In genomic region chr11:66593303-66593635, GRCh38 we compare ENCODE assay signal across 8 cellular contexts. TPM values are rescaled to one million over a fixed set of nuclear protein-coding genes. Genes with fewer than 3 reads are reported as not detected.
A peak's percentile ranks its signal among the peaks of the same experiment; 100 is the strongest.
DNase-seq lines count a peak whose midpoint lies in the region; ATAC-seq, FAIRE-seq and TF ChIP-seq lines count a peak whose summit lies in the region.

No MANE protein-coding gene starts in this region.

- H3K4me3 Mint-ChIP-seq in activated naive CD8-positive, alpha-beta T cell treated with anti-CD3 and anti-CD28 coated beads for 36 hours, result peak overlapping the region; percentile 100

- no peaks in the 10 kb centered on the region for H3K9me3 Mint-ChIP-seq in activated naive CD8-positive, alpha-beta T cell treated with anti-CD3 and anti-CD28 coated beads for 36 hours

- peaks cover 3% of the 10 kb centered on the region for H3K36me3 Mint-ChIP-seq in activated naive CD8-positive, alpha-beta T cell treated with anti-CD3 and anti-CD28 coated beads for 36 hours

- H3K4me1 Mint-ChIP-seq in activated naive CD8-positive, alpha-beta T cell treated with anti-CD3 and anti-CD28 coated beads for 36 hours, result peaks cover 23% of the 10 kb centered on the region

- WGBS in testis, 2 donors, result 3 to 7% methylated on average over 11 to 12 of the region's 12 CpGs

- no peak for FAIRE-seq in keratinocyte (lab: Jason Lieb, UNC)

- H3K27me3 ChIP-seq in keratinocyte (ENCODE audit: control insufficient read depth, extremely low read depth, insufficient read depth, low read length) (no peaks in the 10 kb centered on the region), testis (no peaks in the 10 kb centered on the region)

- H4K20me1 ChIP-seq in keratinocyte (ENCODE audit: control insufficient read depth, extremely low read depth, insufficient read depth, low read length), result no peaks in the 10 kb centered on the region

- H3K4me3 ChIP-seq in keratinocyte (ENCODE audit: control insufficient read depth in 2 of 3, extremely low read depth in 1 of 3, insufficient read depth in 2 of 3, low read depth in 1 of 3, low read length in 3 of 3), result peak overlapping the region; percentile 70 to 81 (median 76)
- H3K4me3 ChIP-seq in testis, result peak overlapping the region; percentile 58 to 71

- H3K4me2 ChIP-seq in keratinocyte (ENCODE audit: control insufficient read depth, extremely low read depth, insufficient read depth, low read depth, low read length), result peak overlapping the region; percentile 99

- no peaks in the 10 kb centered on the region for H3K36me3 ChIP-seq in keratinocyte (ENCODE audit: control insufficient read depth in 2 of 2, extremely low read depth in 1 of 2, insufficient read depth in 2 of 2, low read length in 2 of 2)
- no peaks in the 10 kb centered on the region for H3K36me3 ChIP-seq in testis (ENCODE audit: low read depth, missing control alignments)

- H3K9me3 ChIP-seq in keratinocyte (ENCODE audit: control insufficient read depth, low read depth, low read length) (no peaks in the 10 kb centered on the region), testis (no peaks in the 10 kb centered on the region)

- DNase-seq in COLO668 (lab: John Stamatoyannopoulos, UW; ENCODE audit: unreplicated experiment) (peak; percentile 6), keratinocyte (ENCODE audit: low read depth, low spot score) (no peak), testis (no peak), NCI-H2029 treated with DMSO at 0.1 percent for 48 hours (lab: John Stamatoyannopoulos, UW) (no peak), SKM-1 treated with dmso at 0.1 percent for 144 hours (lab: John Stamatoyannopoulos, UW; ENCODE audit: unreplicated experiment) (no peak)
- DNase-seq in activated naive CD8-positive, alpha-beta T cell treated with anti-CD3 and anti-CD28 coated beads for 36 hours, result no peak

- peaks cover 6% of the 10 kb centered on the region for H3K79me2 ChIP-seq in keratinocyte (ENCODE audit: control insufficient read depth, insufficient read depth, low read length)

- H3K4me1 ChIP-seq in keratinocyte (ENCODE audit: control insufficient read depth, extremely low read depth, insufficient read depth, low read length) (peaks cover 11% of the 10 kb centered on the region), testis (peaks cover 24% of the 10 kb centered on the region)

- peak overlapping the region; percentile 97 for H3K27ac Mint-ChIP-seq in activated naive CD8-positive, alpha-beta T cell treated with anti-CD3 and anti-CD28 coated beads for 36 hours

- H3K27me3 Mint-ChIP-seq in activated naive CD8-positive, alpha-beta T cell treated with anti-CD3 and anti-CD28 coated beads for 36 hours, result no peaks in the 10 kb centered on the region

- H2AFZ ChIP-seq in keratinocyte (ENCODE audit: control insufficient read depth, low read length), result peak overlapping the region; percentile 98

- ATAC-seq in HG02798 (IDR thresholded peaks at IDR 0.05; ENCODE audit: poor library complexity, unreplicated experiment), result peak; percentile 22
- no peak for ATAC-seq in GM19463 (IDR thresholded peaks at IDR 0.05; ENCODE audit: unreplicated experiment)

- dilution Hi-C loops in keratinocyte (cut with MboI; ENCODE audit: extremely low pct_ligation_motif_present, low sequenced_read_pairs), result no loop called here

- intact Hi-C loops in testis (cut with DNase I; ENCODE audit: low total_unique reads), result no loop called here

- H3K27ac ChIP-seq in keratinocyte (ENCODE audit: control insufficient read depth, insufficient read depth, low read length) (peak overlapping the region; percentile 63), testis (peak overlapping the region; percentile 71 to 84)

- H3K9ac ChIP-seq in keratinocyte (ENCODE audit: control insufficient read depth, extremely low read depth, insufficient read depth, low read length), result peak overlapping the region; percentile 82

- no peaks in the 10 kb centered on the region for H3K9me1 ChIP-seq in keratinocyte (ENCODE audit: control insufficient read depth, extremely low read depth, insufficient read depth, low read length)

- no peak for TF ChIP-seq CTCF in keratinocyte (optimal IDR thresholded peaks at IDR 0.05 in 1 of 3, IDR thresholded peaks at IDR 0.05 in 1 of 3, conservative IDR thresholded peaks at IDR 0.05 in 1 of 3; ENCODE audit: extremely low read depth in 1 of 3, insufficient read depth in 2 of 3, low read length in 3 of 3)
- TF ChIP-seq CTCF in testis (IDR thresholded peaks at IDR 0.05), result no peak

- no peak for TF ChIP-seq POLR2A in testis (IDR thresholded peaks at IDR 0.05)

RNA-seq across cellular contexts. Expression of gene CCS, which starts 0.3 kb away (rescaled TPM):
- 10 to 100 TPM; 19.7 to 20.9 TPM for total RNA-seq in activated naive CD8-positive, alpha-beta T cell treated with anti-CD3 and anti-CD28 coated beads for 36 hours
- polyA plus RNA-seq in keratinocyte, result 17.6 to 22.7 TPM (median 21.3 TPM) in 3 replicates
- polyA plus RNA-seq in keratinocyte (2011; ENCODE audit: low read depth), result 7.2 TPM
- polyA plus RNA-seq in keratinocyte (2011; cell fraction: cytosol; rRNA removed), result 5.1 and 12.3 TPM in 2 replicates
- 62.8 and 75.2 TPM in 2 replicates for polyA plus RNA-seq in keratinocyte (2011; cell fraction: nucleus; rRNA removed)
- 24.7 and 24.9 TPM in 2 replicates for polyA plus RNA-seq in keratinocyte (2012; ENCODE audit: low replicate concordance)
- 8.9 to 16.4 TPM (median 11.1 TPM) in 3 replicates for polyA minus RNA-seq in keratinocyte
- 17.5 TPM for polyA minus RNA-seq in keratinocyte (2011; cell fraction: cytosol; rRNA and poly(A)+ RNA removed)
- polyA minus RNA-seq in keratinocyte (2011; cell fraction: nucleus; rRNA and poly(A)+ RNA removed), result 14.7 and 16.8 TPM in 2 replicates
- total RNA-seq in testis, result 10 to 100 TPM; 70.7 to 83.2 TPM
- 67.5 TPM for polyA plus RNA-seq in testis (ENCODE audit: insufficient read depth, low read depth, low replicate concordance)

RNA-seq across cellular contexts. Expression of gene CCDC87, which starts 0.4 kb away (rescaled TPM):
- under 1 TPM; 0.16 to 0.23 TPM for total RNA-seq in activated naive CD8-positive, alpha-beta T cell treated with anti-CD3 and anti-CD28 coated beads for 36 hours
- polyA plus RNA-seq in keratinocyte, result 0.04 to 0.09 TPM (median 0.07 TPM) in 3 replicates
- not detected for polyA plus RNA-seq in keratinocyte (2011; ENCODE audit: low read depth)
- 0.02 and 0.05 TPM in 2 replicates for polyA plus RNA-seq in keratinocyte (2011; cell fraction: cytosol; rRNA removed)
- 0.12 and 0.15 TPM in 2 replicates for polyA plus RNA-seq in keratinocyte (2011; cell fraction: nucleus; rRNA removed)
- 0.07 and 0.11 TPM in 2 replicates for polyA plus RNA-seq in keratinocyte (2012; ENCODE audit: low replicate concordance)
- polyA minus RNA-seq in keratinocyte, result 0.10 to 0.13 TPM (median 0.10 TPM) in 3 replicates
- polyA minus RNA-seq in keratinocyte (2011; cell fraction: cytosol; rRNA and poly(A)+ RNA removed), result not detected
- polyA minus RNA-seq in keratinocyte (2011; cell fraction: nucleus; rRNA and poly(A)+ RNA removed), result not detected in 2 replicates
- total RNA-seq in testis, result 10 to 100 TPM; 14.4 to 26.3 TPM
- 37.2 TPM for polyA plus RNA-seq in testis (ENCODE audit: insufficient read depth, low read depth, low replicate concordance)

RNA-seq across cellular contexts. Expression of gene RBM14, which starts 23.2 kb away (rescaled TPM):
- total RNA-seq in activated naive CD8-positive, alpha-beta T cell treated with anti-CD3 and anti-CD28 coated beads for 36 hours, result 100 to 1,000 TPM; 157 to 162 TPM
- polyA plus RNA-seq in keratinocyte (10.5 to 23.8 TPM (median 16.6 TPM) in 3 replicates), testis (ENCODE audit: insufficient read depth, low read depth, low replicate concordance) (85.2 TPM)
- polyA plus RNA-seq in keratinocyte (2011; ENCODE audit: low read depth), result 11.9 TPM
- 12.8 and 13.9 TPM in 2 replicates for polyA plus RNA-seq in keratinocyte (2011; cell fraction: cytosol; rRNA removed)
- polyA plus RNA-seq in keratinocyte (2011; cell fraction: nucleus; rRNA removed), result 20.6 and 27.5 TPM in 2 replicates
- polyA plus RNA-seq in keratinocyte (2012; ENCODE audit: low replicate concordance), result 24.1 and 40.8 TPM in 2 replicates
- polyA minus RNA-seq in keratinocyte, result 16.0 to 47.8 TPM (median 22.0 TPM) in 3 replicates
- polyA minus RNA-seq in keratinocyte (2011; cell fraction: cytosol; rRNA and poly(A)+ RNA removed), result 33.2 TPM
- polyA minus RNA-seq in keratinocyte (2011; cell fraction: nucleus; rRNA and poly(A)+ RNA removed), result 28.2 and 29.7 TPM in 2 replicates
- total RNA-seq in testis, result 100 to 1,000 TPM; 146 to 149 TPM

RNA-seq across cellular contexts. Expression of gene CTSF, which starts 24.9 kb away (rescaled TPM):
- total RNA-seq in activated naive CD8-positive, alpha-beta T cell treated with anti-CD3 and anti-CD28 coated beads for 36 hours, result 1 to 10 TPM; 1.2 to 1.4 TPM
- polyA plus RNA-seq in keratinocyte, result 3.2 to 5.8 TPM (median 3.3 TPM) in 3 replicates
- 9.9 TPM for polyA plus RNA-seq in keratinocyte (2011; ENCODE audit: low read depth)
- polyA plus RNA-seq in keratinocyte (2011; cell fraction: cytosol; rRNA removed), result 2.0 and 3.1 TPM in 2 replicates
- 9.6 and 11.1 TPM in 2 replicates for polyA plus RNA-seq in keratinocyte (2011; cell fraction: nucleus; rRNA removed)
- 3.0 and 3.9 TPM in 2 replicates for polyA plus RNA-seq in keratinocyte (2012; ENCODE audit: low replicate concordance)
- 0.49 to 3.9 TPM (median 2.3 TPM) in 3 replicates for polyA minus RNA-seq in keratinocyte
- 4.0 TPM for polyA minus RNA-seq in keratinocyte (2011; cell fraction: cytosol; rRNA and poly(A)+ RNA removed)
- polyA minus RNA-seq in keratinocyte (2011; cell fraction: nucleus; rRNA and poly(A)+ RNA removed), result 3.7 and 4.3 TPM in 2 replicates
- total RNA-seq in testis, result 100 to 1,000 TPM; 125 to 164 TPM
- polyA plus RNA-seq in testis (ENCODE audit: insufficient read depth, low read depth, low replicate concordance), result 242 TPM

RNA-seq across cellular contexts. Expression of gene RBM4, which starts 45.2 kb away (rescaled TPM):
- total RNA-seq in activated naive CD8-positive, alpha-beta T cell treated with anti-CD3 and anti-CD28 coated beads for 36 hours, result 100 to 1,000 TPM; 134 to 140 TPM
- polyA plus RNA-seq in keratinocyte, result 153 to 190 TPM (median 171 TPM) in 3 replicates
- 79.4 TPM for polyA plus RNA-seq in keratinocyte (2011; ENCODE audit: low read depth)
- polyA plus RNA-seq in keratinocyte (2011; cell fraction: cytosol; rRNA removed), result 129 and 150 TPM in 2 replicates
- 125 and 145 TPM in 2 replicates for polyA plus RNA-seq in keratinocyte (2011; cell fraction: nucleus; rRNA removed)
- polyA plus RNA-seq in keratinocyte (2012; ENCODE audit: low replicate concordance), result 118 and 132 TPM in 2 replicates
- polyA minus RNA-seq in keratinocyte, result 86.0 to 178 TPM (median 150 TPM) in 3 replicates
- polyA minus RNA-seq in keratinocyte (2011; cell fraction: cytosol; rRNA and poly(A)+ RNA removed), result 94.6 TPM
- polyA minus RNA-seq in keratinocyte (2011; cell fraction: nucleus; rRNA and poly(A)+ RNA removed), result 41.3 and 55.9 TPM in 2 replicates
- total RNA-seq in testis, result 100 to 1,000 TPM in 1 of 2 donors, 10 to 100 TPM in 1; 95.2 to 123 TPM
- polyA plus RNA-seq in testis (ENCODE audit: insufficient read depth, low read depth, low replicate concordance), result 137 TPM

Comparison
In these comparisons a context has a peak if more than half of its experiments do, and no peak if none do; other contexts are left out.
1. RNA of gene CCDC87, which starts 0.4 kb away (total RNA-seq): 14.4 to 26.3 TPM in testis; 0.16 to 0.23 TPM in activated naive CD8-positive, alpha-beta T cell treated with anti-CD3 and anti-CD28 coated beads for 36 hours; every median in the first group is over 10 times any median in the second.